Comparison of ENCODE assay signal across 24 cellular contexts in the genomic region with DNA sequence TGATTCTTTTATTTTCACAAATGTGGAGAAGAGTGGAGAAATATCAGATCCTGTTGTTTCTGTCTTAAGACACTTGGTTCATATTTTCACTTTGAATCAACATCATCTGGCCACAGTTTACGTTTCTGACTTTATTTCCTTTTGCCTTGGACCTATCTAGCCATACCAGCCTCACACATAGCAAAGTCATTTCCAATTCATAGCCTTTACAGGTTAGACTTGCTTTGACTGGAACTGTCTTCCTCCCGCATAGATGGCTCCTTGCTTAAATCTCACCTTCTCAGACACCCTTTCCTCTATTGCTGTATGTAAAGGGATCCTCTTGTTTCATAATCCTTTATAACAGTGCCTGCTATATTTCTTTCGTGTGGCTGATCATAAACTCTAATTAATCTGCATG.
"Had no signal": no experiment of that assay in that cellular context is flagged by ENCODE, and none has a peak within 500 bp of the region (broad histone marks: within the 10 kb centered on the region; RNA-seq: fewer than 3 reads in every experiment).

No MANE protein-coding gene starts in this region.

- H3K4me3 Mint-ChIP-seq: activated CD8-positive, alpha-beta memory T cell treated with anti-CD3 and anti-CD28 coated beads, Interleukin-2, amount 10 ng/mL, durations not matched to agents 7 days and 5 days; activated naive CD4-positive, alpha-beta T cell treated with anti-CD3 and anti-CD28 coated beads, Interleukin-2, amount 50 U/mL, for 24 hours; activated T-cell treated with anti-CD3 and anti-CD28 coated beads, Interleukin-2, amount 50 U/mL, for 24 hours; activated T-helper 1 cell treated with anti-CD3 and anti-CD28 coated beads, Interleukin-12 subunit alpha, Interleukin-12 subunit beta, Interleukin-2, Interleukin-4 antibody, amounts not matched to agents 30 ng/mL and 10 ng/mL and 1 ng/mL, durations not matched to agents 14 hours and 24 hours and 36 hours had no signal

- H3K9me2 ChIP-seq: SK-N-SH had no signal

- H3K9me3 Mint-ChIP-seq: activated T-helper 1 cell treated with anti-CD3 and anti-CD28 coated beads, Interleukin-12 subunit alpha, Interleukin-12 subunit beta, Interleukin-2, Interleukin-4 antibody, amounts not matched to agents 30 ng/mL and 10 ng/mL and 1 ng/mL, durations not matched to agents 14 hours and 24 hours and 36 hours had no signal

- H3K27ac ChIP-seq: breast epithelium, Peyer's patch, RWPE1, SJCRH30 had no signal

- H3K27ac Mint-ChIP-seq: activated CD8-positive, alpha-beta memory T cell treated with anti-CD3 and anti-CD28 coated beads, Interleukin-2, amount 10 ng/mL, durations not matched to agents 7 days and 5 days; activated naive CD4-positive, alpha-beta T cell treated with anti-CD3 and anti-CD28 coated beads, Interleukin-2, amount 50 U/mL, for 24 hours; activated T-cell treated with anti-CD3 and anti-CD28 coated beads, Interleukin-2, amount 50 U/mL, for 24 hours; activated T-helper 1 cell treated with anti-CD3 and anti-CD28 coated beads, Interleukin-12 subunit alpha, Interleukin-12 subunit beta, Interleukin-2, Interleukin-4 antibody, amounts not matched to agents 30 ng/mL and 10 ng/mL and 1 ng/mL, durations not matched to agents 14 hours and 24 hours and 36 hours had no signal

- H3K9me3 ChIP-seq: Peyer's patch, SJCRH30, SK-N-SH had no signal

- H3K36me3 ChIP-seq: breast epithelium, Peyer's patch, SJCRH30 had no signal

- H3K27me3 ChIP-seq: breast epithelium, Peyer's patch, SJCRH30 had no signal

- ATAC-seq: activated CD4-positive, CD25-positive, alpha-beta regulatory T cell treated with anti-CD3 and anti-CD28 coated beads, Interleukin-2, amount 50 U/mL, for 24 hours; activated CD8-positive, alpha-beta memory T cell treated with anti-CD3 and anti-CD28 coated beads, Interleukin-2, amount 10 ng/mL, durations not matched to agents 7 days and 5 days had no signal

- H3K36me3 Mint-ChIP-seq: activated CD8-positive, alpha-beta memory T cell treated with anti-CD3 and anti-CD28 coated beads, Interleukin-2, amount 10 ng/mL, durations not matched to agents 7 days and 5 days; activated naive CD4-positive, alpha-beta T cell treated with anti-CD3 and anti-CD28 coated beads, Interleukin-2, amount 50 U/mL, for 24 hours had no signal

- H3K4me1 ChIP-seq: breast epithelium, Peyer's patch, SJCRH30 had no signal

- DNase-seq: activated CD4-positive, alpha-beta T cell treated with anti-CD3 and anti-CD28 coated beads for 4 hours; activated CD4-positive, alpha-beta T cell treated with anti-CD3 and anti-CD28 coated beads, Interleukin-2, amount 50 U/mL, for 48 hours; activated CD8-positive, alpha-beta memory T cell treated with anti-CD3 and anti-CD28 coated beads, Interleukin-2, amount 10 ng/mL, durations not matched to agents 7 days and 5 days; activated effector memory CD4-positive, alpha-beta T cell treated with Interleukin-2 at 50 U/mL for 16 hours; activated naive CD4-positive, alpha-beta T cell; activated T-cell treated with anti-CD3 and anti-CD28 coated beads, Interleukin-2, amount 50 U/mL, for 24 hours; aorta; central memory CD4-positive, alpha-beta T cell; cortex of kidney; NCI-H1105 treated with DMSO at 0.1 percent for 48 hours; NCI-H1436 treated with DMSO at 0.1 percent for 48 hours; NCI-H187; NCI-H2081; NCI-H524; Peyer's patch; Right ventricle myocardium superior; SJCRH30; SK-N-SH; T-helper 1 cell had no signal

- H3K27me3 Mint-ChIP-seq: activated CD8-positive, alpha-beta memory T cell treated with anti-CD3 and anti-CD28 coated beads, Interleukin-2, amount 10 ng/mL, durations not matched to agents 7 days and 5 days; activated naive CD4-positive, alpha-beta T cell treated with anti-CD3 and anti-CD28 coated beads, Interleukin-2, amount 50 U/mL, for 24 hours; activated T-cell treated with anti-CD3 and anti-CD28 coated beads, Interleukin-2, amount 50 U/mL, for 24 hours had no signal

- H3K9ac ChIP-seq: SK-N-SH had no signal

- H3K4me2 ChIP-seq: SK-N-SH had no signal

- H3K4me3 ChIP-seq: breast epithelium, Peyer's patch, SJCRH30 had no signal

- H3K4me1 Mint-ChIP-seq: activated CD8-positive, alpha-beta memory T cell treated with anti-CD3 and anti-CD28 coated beads, Interleukin-2, amount 10 ng/mL, durations not matched to agents 7 days and 5 days; activated naive CD4-positive, alpha-beta T cell treated with anti-CD3 and anti-CD28 coated beads, Interleukin-2, amount 50 U/mL, for 24 hours had no signal
